In genomic region chr19:14544977-14545715, GRCh38 we compare ENCODE assay signal across 6 cellular contexts. TPM values are rescaled to one million over a fixed set of nuclear protein-coding genes. Genes with fewer than 3 reads are reported as not detected.
DNase-seq lines count a peak whose midpoint lies in the region.

No MANE protein-coding gene starts in this region.

- H3K27ac ChIP-seq in cingulate gyrus (ENCODE audit: low read depth, low read length), result peak overlapping the region; percentile 98

- DNase-seq in NCI-H1694 (lab: John Stamatoyannopoulos, UW) (peak; percentile 86), putamen (ENCODE audit: low spot score) (peak; percentile 94), activated gamma-delta T cell (lab: John Stamatoyannopoulos, UW) (no peak), OCI-M1 (lab: John Stamatoyannopoulos, UW) (no peak), H4 (ENCODE audit: low spot score) (no peak)

RNA-seq across cellular contexts. Expression of gene TECR, which starts 15.8 kb away (rescaled TPM):
- total RNA-seq in H4 (2014; rRNA removed; shearing (Covaris generic)), result 80.7 and 124 TPM in 2 replicates

RNA-seq across cellular contexts. Expression of gene NDUFB7, which starts 26.7 kb away (rescaled TPM):
- total RNA-seq in H4 (2014; rRNA removed; shearing (Covaris generic)), result 268 and 303 TPM in 2 replicates

RNA-seq across cellular contexts. Expression of gene DNAJB1, which starts 26.9 kb away (rescaled TPM):
- total RNA-seq in H4 (2014; rRNA removed; shearing (Covaris generic)), result 110 and 137 TPM in 2 replicates

RNA-seq across cellular contexts. Expression of gene CLEC17A, which starts 37.7 kb away (rescaled TPM):
- not detected in 2 replicates for total RNA-seq in H4 (2014; rRNA removed; shearing (Covaris generic))

RNA-seq across cellular contexts. Expression of gene GIPC1, which starts 49.2 kb away (rescaled TPM):
- 36.5 and 62.6 TPM in 2 replicates for total RNA-seq in H4 (2014; rRNA removed; shearing (Covaris generic))

Comparison
In these comparisons a context has a peak if more than half of its experiments do, and no peak if none do; other contexts are left out.
1. DNase-seq: peak in NCI-H1694 (single experiment) and putamen (single experiment); none in activated gamma-delta T cell (single experiment), OCI-M1 (single experiment) and H4 (single experiment).